9 cellular contexts compared by ENCODE assay signal in genomic region chr12:108566452-108566851, GRCh38. TPM values are rescaled to one million over a fixed set of nuclear protein-coding genes. Genes with fewer than 3 reads are reported as not detected.
DNase-seq lines count a peak whose midpoint lies in the region; ATAC-seq and TF ChIP-seq lines count a peak whose summit lies in the region.
"Had no signal": no experiment of that assay in that cellular context is flagged by ENCODE, and none has a peak within 500 bp of the region (broad histone marks: within the 10 kb centered on the region; RNA-seq: fewer than 3 reads in every experiment).

No MANE protein-coding gene starts in this region.

- no peak for TF ChIP-seq POLR2A in gastroesophageal sphincter (IDR thresholded peaks at IDR 0.05)

- CTCF ChIA-PET in activated naive CD4-positive, alpha-beta T cell treated with anti-CD3 and anti-CD28 coated beads, Interleukin-2, amount 10 ng/mL, durations not matched to agents 7 days and 5 days (lab: Charles Lee), result interaction anchor here (0.8 to 15.3 kb wide), 3 partner anchors 52 to 237 kb away, joined by 3 to 268 read pairs (median 17); no protein-coding TSS in a partner anchor

- H3K4me1 Mint-ChIP-seq in activated naive CD4-positive, alpha-beta T cell treated with anti-CD3 and anti-CD28 coated beads, Interleukin-2, amount 10 ng/mL, durations not matched to agents 7 days and 5 days, result peaks cover 77% of the 10 kb centered on the region

- peak overlapping the region; percentile 97 for H3K27ac Mint-ChIP-seq in activated naive CD4-positive, alpha-beta T cell treated with anti-CD3 and anti-CD28 coated beads, Interleukin-2, amount 10 ng/mL, durations not matched to agents 7 days and 5 days

- H3K36me3 ChIP-seq in gastroesophageal sphincter (peaks cover 0 to 66% of the 10 kb centered on the region in 2 donors), stomach smooth muscle (ENCODE audit: control insufficient read depth in 2 of 2, insufficient read depth in 2 of 2, low read length in 2 of 2) (peaks cover 47 to 49% of the 10 kb centered on the region in 2 donors)

- ATAC-seq in gastroesophageal sphincter, result no peak
- no peak for ATAC-seq in HG03135 (IDR thresholded peaks at IDR 0.05; ENCODE audit: unreplicated experiment)
- no peak for ATAC-seq in sciatic nerve

- in situ Hi-C loops in ACHN (cut with HindIII; ENCODE audit: low pct_ligation_motif_present, low pct_unique_long_range_greater_than_20kb, low sequenced_read_pairs), result no loop called here

- intact Hi-C loops in sciatic nerve (cut with DNase I), result no loop called here

- peaks cover 51% of the 10 kb centered on the region for H3K36me3 Mint-ChIP-seq in activated naive CD4-positive, alpha-beta T cell treated with anti-CD3 and anti-CD28 coated beads, Interleukin-2, amount 10 ng/mL, durations not matched to agents 7 days and 5 days

- H3K27me3 ChIP-seq in gastroesophageal sphincter (no peaks in the 10 kb centered on the region), stomach smooth muscle (ENCODE audit: control insufficient read depth in 1 of 2, insufficient read depth in 2 of 2, low read length in 2 of 2) (no peaks in the 10 kb centered on the region)

- TF ChIP-seq EP300 in gastroesophageal sphincter (IDR thresholded peaks at IDR 0.05), result no peak

- H3K27me3 Mint-ChIP-seq in activated naive CD4-positive, alpha-beta T cell treated with anti-CD3 and anti-CD28 coated beads, Interleukin-2, amount 10 ng/mL, durations not matched to agents 7 days and 5 days, result no peaks in the 10 kb centered on the region

- no peak overlapping the region for H3K4me3 Mint-ChIP-seq in activated naive CD4-positive, alpha-beta T cell treated with anti-CD3 and anti-CD28 coated beads, Interleukin-2, amount 10 ng/mL, durations not matched to agents 7 days and 5 days

- no peak for DNase-seq in activated naive CD4-positive, alpha-beta T cell treated with anti-CD3 and anti-CD28 coated beads, Interleukin-2, amount 10 ng/mL, durations not matched to agents 7 days and 5 days
- DNase-seq in activated naive CD4-positive, alpha-beta T cell treated with anti-CD3 and anti-CD28 coated beads, Interleukin-2, amount 50 U/mL, for 16 hours, result no peak
- DNase-seq in ACHN, result no peak
- DNase-seq in sciatic nerve (ENCODE audit: low spot score), result no peak

- H3K4me1 ChIP-seq in gastroesophageal sphincter (peaks cover 0 to 67% (median 3%) of the 10 kb centered on the region in 3 donors), stomach smooth muscle (ENCODE audit: control insufficient read depth, insufficient read depth, low read length) (peaks cover 31% of the 10 kb centered on the region)

- H3K9me3 Mint-ChIP-seq in activated naive CD4-positive, alpha-beta T cell treated with anti-CD3 and anti-CD28 coated beads, Interleukin-2, amount 10 ng/mL, durations not matched to agents 7 days and 5 days, result no peaks in the 10 kb centered on the region

- 40 to 90% methylated on average over 1 to 3 of the region's 4 CpGs for WGBS in gastroesophageal sphincter (ENCODE audit: low coverage in 1 of 2), 2 donors

- H3K9me3 ChIP-seq in gastroesophageal sphincter, result no peaks in the 10 kb centered on the region
- H3K9me3 ChIP-seq in stomach smooth muscle (ENCODE audit: control insufficient read depth in 2 of 2, low read length in 2 of 2), result no peaks in the 10 kb centered on the region

- H3K4me3 ChIP-seq in gastroesophageal sphincter (no peak overlapping the region), stomach smooth muscle (ENCODE audit: low read length in 2 of 2) (no peak overlapping the region)

- H3K9ac ChIP-seq in stomach smooth muscle (ENCODE audit: low read length in 2 of 2), result no peak overlapping the region

- TF ChIP-seq CTCF in VCaP (conservative IDR thresholded peaks at IDR 0.05), result no peak
- no peak for TF ChIP-seq CTCF in gastroesophageal sphincter (IDR thresholded peaks at IDR 0.05)

- peak overlapping the region; percentile 66 for H3K27ac ChIP-seq in VCaP
- peak overlapping the region; percentile 21 to 61 (median 50) for H3K27ac ChIP-seq in gastroesophageal sphincter
- H3K27ac ChIP-seq in stomach smooth muscle (ENCODE audit: low read length), result peak overlapping the region; percentile 41

RNA-seq across cellular contexts. Expression of gene ISCU, which starts 4.1 kb away (rescaled TPM):
- total RNA-seq in gastroesophageal sphincter, result 100 to 1,000 TPM; 220 to 299 (median 247) TPM
- 132 TPM for total RNA-seq in sciatic nerve

RNA-seq across cellular contexts. Expression of gene SART3, which starts 5.5 kb away (rescaled TPM):
- total RNA-seq in gastroesophageal sphincter (10 to 100 TPM; 28.7 to 71.8 (median 53.2) TPM), sciatic nerve (56.4 TPM)

RNA-seq across cellular contexts. Expression of gene TMEM119, which starts 31.4 kb away (rescaled TPM):
- total RNA-seq in gastroesophageal sphincter, result 1 to 10 TPM; 2.3 to 5.9 (median 4.5) TPM
- 31.1 TPM for total RNA-seq in sciatic nerve
- total RNA-seq: kidney epithelial cell had no signal

RNA-seq across cellular contexts. Expression of gene FICD, which starts 51.4 kb away (rescaled TPM):
- total RNA-seq in gastroesophageal sphincter (1 to 10 TPM; 3.3 to 8.8 (median 5.5) TPM), sciatic nerve (8.2 TPM)
